In genomic region chr17:82228842-82229685, GRCh38 we compare ENCODE assay signal across 8 cellular contexts. TPM values are rescaled to one million over a fixed set of nuclear protein-coding genes. Genes with fewer than 3 reads are reported as not detected.
DNase-seq lines count a peak whose midpoint lies in the region; ATAC-seq and TF ChIP-seq lines count a peak whose summit lies in the region.

Gene SLC16A3 (plus strand): TSS chr17:82229042. CDS start chr17:82236009, 6,967 bp downstream.

- peak within 1 kb of the TSS; percentile 13 for H2BK5ac ChIP-seq in neuronal stem cell (ENCODE audit: low read length)

- H3K4me1 ChIP-seq in NT2/D1 (ENCODE audit: insufficient read depth, insufficient read length) = peaks cover 38% of the 10 kb centered on the region
- peaks cover 12 to 13% of the 10 kb centered on the region in 2 donors for H3K4me1 ChIP-seq in neuronal stem cell (ENCODE audit: control insufficient read depth in 2 of 2, insufficient read depth in 1 of 2, low read depth in 1 of 2, low read length in 2 of 2)

- H3K27me3 ChIP-seq in NT2/D1 (ENCODE audit: insufficient read depth, insufficient read length) (peaks cover 21% of the 10 kb centered on the region), neuronal stem cell (ENCODE audit: control insufficient read depth in 3 of 3, insufficient read depth in 3 of 3, low read depth in 1 of 3, low read length in 3 of 3) (peaks cover 21 to 50% (median 50%) of the 10 kb centered on the region in 3 experiments)

- H3K9me3 ChIP-seq in NT2/D1 (ENCODE audit: insufficient read depth, low read length) (no peaks in the 10 kb centered on the region), neuronal stem cell (replicated peaks in 1 of 2; ENCODE audit: control insufficient read depth in 2 of 2, insufficient read depth in 1 of 2, low read depth in 1 of 2, low read length in 2 of 2) (peaks cover 0 to 3% of the 10 kb centered on the region in 2 donors)

- H3K4me3 ChIP-seq in NT2/D1 (ENCODE audit: insufficient read length, low read depth) = peak within 1 kb of the TSS; percentile 74
- peak within 1 kb of the TSS; percentile 76 to 78 for H3K4me3 ChIP-seq in foreskin fibroblast (ENCODE audit: low read depth in 1 of 2, low read length in 2 of 2)
- peak within 1 kb of the TSS; percentile 17 to 68 for H3K4me3 ChIP-seq in neuronal stem cell (ENCODE audit: low read length in 2 of 2)

- no CpG with 5 or more reads among the region's 104 CpGs for WGBS in neuronal stem cell (ENCODE audit: extremely low coverage in 2 of 2, insufficient read length in 2 of 2, insufficient replicate concordance in 1 of 2), 2 donors

- peak in 2 of 3 experiments; percentile 19 to 43 for DNase-seq in NCI-H1417 (lab: John Stamatoyannopoulos, UW)
- no peak for DNase-seq in NCI-H1417 treated with DMSO at 0.1 percent for 48 hours (lab: John Stamatoyannopoulos, UW)
- DNase-seq in NT2/D1 (ENCODE audit: low read depth, low spot score) = no peak
- DNase-seq in activated T-helper 9 cell treated with anti-CD3 and anti-CD28 coated beads, Interleukin-2, amount 50 U/mL, for 16 hours (ENCODE audit: low read depth) = peak; percentile 53
- DNase-seq in foreskin fibroblast = peak; percentile 85 to 95
- no peak for DNase-seq in neuronal stem cell (ENCODE audit: low spot score)
- no peak for DNase-seq in NK-92 (lab: John Stamatoyannopoulos, UW; ENCODE audit: unreplicated experiment)

- H4K91ac ChIP-seq in neuronal stem cell (ENCODE audit: low read depth, low read length, poor library complexity) = no peak within 1 kb of the TSS

- H3K27ac ChIP-seq in neuronal stem cell (replicated peaks; ENCODE audit: low read length) = no peak within 1 kb of the TSS

- peak within 1 kb of the TSS; percentile 49 for H2BK12ac ChIP-seq in neuronal stem cell (ENCODE audit: low read length)

- TF ChIP-seq CTCF in foreskin fibroblast (IDR thresholded peaks at IDR 0.05; ENCODE audit: low read depth, low read length) = no peak

- no peak within 1 kb of the TSS for H4K8ac ChIP-seq in neuronal stem cell (ENCODE audit: low read depth, low read length)

- H2AFZ ChIP-seq in neuronal stem cell (ENCODE audit: low read length) = peak within 1 kb of the TSS; percentile 46

- H3K4me2 ChIP-seq in neuronal stem cell (ENCODE audit: insufficient read depth, low read length, poor library complexity, severe bottlenecking) = peak within 1 kb of the TSS; percentile 62

- H2AK5ac ChIP-seq in neuronal stem cell (ENCODE audit: low read depth, low read length) = peak within 1 kb of the TSS; percentile 94

- peak within 1 kb of the TSS; percentile 98 for H3K23ac ChIP-seq in neuronal stem cell (ENCODE audit: low read depth, low read length, poor library complexity)

- H2BK120ac ChIP-seq in neuronal stem cell (ENCODE audit: low read depth, low read length) = peak within 1 kb of the TSS; percentile 19

- H2BK15ac ChIP-seq in neuronal stem cell (ENCODE audit: low read length) = peak within 1 kb of the TSS; percentile 96

- H3K4ac ChIP-seq in neuronal stem cell (ENCODE audit: low read length) = peak within 1 kb of the TSS; percentile 44

- H3K18ac ChIP-seq in neuronal stem cell (ENCODE audit: low read length) = peak within 1 kb of the TSS; percentile 95

- H3K79me1 ChIP-seq in neuronal stem cell (ENCODE audit: low read depth, low read length) = no peaks in the 10 kb centered on the region

- peak within 1 kb of the TSS; percentile 79 for H3K14ac ChIP-seq in neuronal stem cell (ENCODE audit: low read length)

- peak; percentile 48 for ATAC-seq in HG02798 (IDR thresholded peaks at IDR 0.05; ENCODE audit: poor library complexity, unreplicated experiment)

- H3K36me3 ChIP-seq in NT2/D1 (ENCODE audit: insufficient read depth, insufficient read length, low read length) (peaks cover 16% of the 10 kb centered on the region), neuronal stem cell (replicated peaks in 1 of 2; ENCODE audit: control insufficient read depth in 2 of 2, insufficient read depth in 2 of 2, low read length in 2 of 2) (no peaks in the 10 kb centered on the region)

- peak within 1 kb of the TSS; percentile 85 for H3K9ac ChIP-seq in NT2/D1 (ENCODE audit: insufficient read length, low read depth)
- peak within 1 kb of the TSS; percentile 84 for H3K9ac ChIP-seq in neuronal stem cell (ENCODE audit: low read depth, low read length, poor library complexity)

RNA-seq across cellular contexts. Expression of gene SLC16A3, which starts in this region (rescaled TPM):
- 3.5 TPM for polyA plus RNA-seq in neuronal stem cell (2013, experiment 1 of 2)
- 3.2 TPM for polyA plus RNA-seq in neuronal stem cell (2013, experiment 2 of 2)

Comparison
In these comparisons a context has a peak if more than half of its experiments do, and no peak if none do; other contexts are left out.
1. DNase-seq: peak in NCI-H1417 (2 of 3), activated T-helper 9 cell treated with anti-CD3 and anti-CD28 coated beads, Interleukin-2, amount 50 U/mL, for 16 hours (single experiment) and foreskin fibroblast (2 of 2); none in NCI-H1417 treated with DMSO at 0.1 percent for 48 hours (single experiment), NT2/D1 (single experiment), neuronal stem cell (single experiment) and NK-92 (single experiment).
2. Peak in every context shown above with its lines, with median percentiles within 50 percentile points of each other: H3K4me3 ChIP-seq.